ENCODE assay signal across 25 cellular contexts in genomic region chr17:73551144-73551543, GRCh38.
"Had no signal": no experiment of that assay in that cellular context is flagged by ENCODE, and none has a peak within 500 bp of the region (broad histone marks: within the 10 kb centered on the region; RNA-seq: fewer than 3 reads in every experiment).

No MANE protein-coding gene starts in this region.

- DNase-seq: dorsolateral prefrontal cortex; effector CD8-positive, alpha-beta T cell; foreskin fibroblast; gastrocnemius medialis; head of caudate nucleus; kidney; mesenchymal stem cell; nephron progenitor cell; right lobe of liver; small intestine had no signal

- H3K9me3 Mint-ChIP-seq: endodermal cell; nephron progenitor cell; stimulated activated naive CD8-positive, alpha-beta T cell treated with anti-CD3 and anti-CD28 coated beads, Interleukin-15, Interleukin-2, amounts not matched to agents 100 ng/mL and 50 ng/mL, for 24 hours had no signal

- H3K27me3 Mint-ChIP-seq: stimulated activated naive B cell treated with anti-CD40 and anti-IgM and Interleukin-4, amounts not matched to agents 10 μg/mL and 1 μg/mL and 100 μg/mL, for 72 hours; stimulated activated naive CD8-positive, alpha-beta T cell treated with anti-CD3 and anti-CD28 coated beads, Interleukin-15, Interleukin-2, amounts not matched to agents 100 ng/mL and 50 ng/mL, for 24 hours had no signal

- H3K27ac Mint-ChIP-seq: endodermal cell; mesothelial cell of epicardium; progenitor cell of endocrine pancreas; stimulated activated naive CD8-positive, alpha-beta T cell treated with anti-CD3 and anti-CD28 coated beads, Interleukin-15, Interleukin-2, amounts not matched to agents 100 ng/mL and 50 ng/mL, for 24 hours had no signal

- ATAC-seq: esophagus mucosa; gastrocnemius medialis; left lobe of liver; naive thymus-derived CD4-positive, alpha-beta T cell; right lobe of liver had no signal

- H3K9me3 ChIP-seq: gastrocnemius medialis, neutrophil, right lobe of liver, thoracic aorta, tibial nerve, upper lobe of left lung had no signal

- H3K27me3 ChIP-seq: hepatocyte, right lobe of liver, tibial nerve, upper lobe of left lung had no signal

- H3K4me1 ChIP-seq: gastrocnemius medialis, parathyroid adenoma, right lobe of liver had no signal

- H3K36me3 ChIP-seq: gastrocnemius medialis, neutrophil, right lobe of liver, thoracic aorta, tibial nerve, upper lobe of left lung had no signal

- H3K36me3 Mint-ChIP-seq: mesothelial cell of epicardium had no signal

- H3K4me3 Mint-ChIP-seq: endodermal cell had no signal

- H3K27ac ChIP-seq: dorsolateral prefrontal cortex, epithelial cell of prostate, gastrocnemius medialis, hepatocyte, neutrophil, parathyroid adenoma, right lobe of liver, thoracic aorta, tibial nerve, upper lobe of left lung had no signal

- H3K4me3 ChIP-seq: dorsolateral prefrontal cortex, gastrocnemius medialis, hepatocyte, right lobe of liver, thoracic aorta had no signal
